In genomic region chr4:10733016-10733415, GRCh38 we compare ENCODE assay signal across 23 cellular contexts. TPM values are rescaled to one million over a fixed set of nuclear protein-coding genes. Genes with fewer than 3 reads are reported as not detected.
A peak's percentile ranks its signal among the peaks of the same experiment; 100 is the strongest.
DNase-seq lines count a peak whose midpoint lies in the region; ATAC-seq, FAIRE-seq and TF ChIP-seq lines count a peak whose summit lies in the region.
"Had no signal": no experiment of that assay in that cellular context is flagged by ENCODE, and none has a peak within 500 bp of the region (broad histone marks: within the 10 kb centered on the region; RNA-seq: fewer than 3 reads in every experiment).

No MANE protein-coding gene starts in this region.

- no peak for TF ChIP-seq POLR2A in GM12892 (IDR thresholded peaks at IDR 0.05; ENCODE audit: low read depth, low read length)

- peaks cover 12% of the 10 kb centered on the region for H3K36me3 Mint-ChIP-seq in activated CD4-positive, alpha-beta T cell treated with anti-CD3 and anti-CD28 coated beads, Interleukin-2, amount 10 ng/mL, durations not matched to agents 24 days and 14 days (ENCODE audit: low read depth)
- peaks cover 24% of the 10 kb centered on the region for H3K36me3 Mint-ChIP-seq in activated T-helper 2 cell treated with anti-CD3 and anti-CD28 coated beads, Interferon-gamma antibody, Interleukin-2, Interleukin-4, amounts not matched to agents 10 μg/mL and 5 μg/mL and 100 μg/mL, durations not matched to agents 14 hours and 24 hours and 36 hours (ENCODE audit: low read depth)
- no peaks in the 10 kb centered on the region for H3K36me3 Mint-ChIP-seq in stimulated activated memory B cell treated with anti-CD40 and anti-IgM and Interleukin-4, amounts not matched to agents 10 μg/mL and 1 μg/mL and 100 μg/mL, for 72 hours

- FAIRE-seq in GM12892 (lab: Jason Lieb, UNC), result peak; percentile 86

- intact Hi-C loops in activated CD4-positive, alpha-beta T cell treated with anti-CD3 and anti-CD28 coated beads, Interleukin-2, amount 10 ng/mL, durations not matched to agents 24 days and 14 days (cut with micrococcal nuclease), result loop anchor here (2.0 to 10.0 kb wide), 8 partner anchors 49 to 739 kb away; partner anchors contain the start of gene HS3ST1
- intact Hi-C loops in activated T-helper 2 cell treated with anti-CD3 and anti-CD28 coated beads, Interferon-gamma antibody, Interleukin-2, Interleukin-4, amounts not matched to agents 10 μg/mL and 5 μg/mL and 100 μg/mL, durations not matched to agents 14 hours and 24 hours and 36 hours (cut with micrococcal nuclease), result loop anchor here (5.0 to 10.0 kb wide), 7 partner anchors 109 to 1128 kb away; partner anchors contain the start of genes HS3ST1, WDR1 and ZNF518B

- no peak for ATAC-seq in stimulated activated memory B cell treated with anti-CD40 and anti-IgM and Interleukin-4, amounts not matched to agents 10 μg/mL and 1 μg/mL and 100 μg/mL, for 72 hours
- ATAC-seq in HG03432 (IDR thresholded peaks at IDR 0.05; ENCODE audit: unreplicated experiment) (no peak), HG03342 (IDR thresholded peaks at IDR 0.05; ENCODE audit: unreplicated experiment) (no peak)
- ATAC-seq: lower lobe of right lung had no signal

- peak overlapping the region; percentile 43 for H3K4me3 Mint-ChIP-seq in activated CD4-positive, alpha-beta T cell treated with anti-CD3 and anti-CD28 coated beads, Interleukin-2, amount 10 ng/mL, durations not matched to agents 24 days and 14 days
- peak overlapping the region; percentile 59 for H3K4me3 Mint-ChIP-seq in activated T-helper 2 cell treated with anti-CD3 and anti-CD28 coated beads, Interferon-gamma antibody, Interleukin-2, Interleukin-4, amounts not matched to agents 10 μg/mL and 5 μg/mL and 100 μg/mL, durations not matched to agents 14 hours and 24 hours and 36 hours (ENCODE audit: low read depth)
- H3K4me3 Mint-ChIP-seq in stimulated activated memory B cell treated with anti-CD40 and anti-IgM and Interleukin-4, amounts not matched to agents 10 μg/mL and 1 μg/mL and 100 μg/mL, for 72 hours, result peak overlapping the region; percentile 25

- H3K27ac Mint-ChIP-seq in activated CD4-positive, alpha-beta T cell treated with anti-CD3 and anti-CD28 coated beads, Interleukin-2, amount 10 ng/mL, durations not matched to agents 24 days and 14 days, result peak overlapping the region; percentile 96
- H3K27ac Mint-ChIP-seq in activated T-helper 2 cell treated with anti-CD3 and anti-CD28 coated beads, Interferon-gamma antibody, Interleukin-2, Interleukin-4, amounts not matched to agents 10 μg/mL and 5 μg/mL and 100 μg/mL, durations not matched to agents 14 hours and 24 hours and 36 hours, result peak overlapping the region; percentile 99
- peak overlapping the region; percentile 88 for H3K27ac Mint-ChIP-seq in stimulated activated memory B cell treated with anti-CD40 and anti-IgM and Interleukin-4, amounts not matched to agents 10 μg/mL and 1 μg/mL and 100 μg/mL, for 72 hours

- no peak for DNase-seq in activated CD4-positive, alpha-beta T cell treated with anti-CD3 and anti-CD28 coated beads, Interleukin-2, amount 10 ng/mL, durations not matched to agents 24 days and 14 days
- DNase-seq in activated CD4-positive, alpha-beta T cell treated with anti-CD3 and anti-CD28 coated beads, Interleukin-2, amount 50 U/mL, for 48 hours, result no peak
- DNase-seq in GM12892 (ENCODE audit: insufficient read length), result no peak
- no peak for DNase-seq in activated T-helper 2 cell treated with anti-CD3 and anti-CD28 coated beads, Interferon-gamma antibody, Interleukin-2, Interleukin-4, amounts not matched to agents 10 μg/mL and 5 μg/mL and 100 μg/mL, durations not matched to agents 14 hours and 24 hours and 36 hours (ENCODE audit: low spot score)
- no peak for DNase-seq in stimulated activated CD4-positive, alpha-beta T cell treated with anti-CD3 and anti-CD28 coated beads, Interleukin-4, amount 100 ng/mL, for 4 hours
- DNase-seq: activated CD4-positive, alpha-beta T cell treated with anti-CD3 and anti-CD28 coated beads for 1 hour; cortex of kidney; GOT3; KG1; lower lobe of right lung; NCI-H1092 treated with DMSO at 0.1 percent for 48 hours; retina; spleen; T1000 had no signal

- peaks cover 62% of the 10 kb centered on the region for H3K4me1 Mint-ChIP-seq in activated CD4-positive, alpha-beta T cell treated with anti-CD3 and anti-CD28 coated beads, Interleukin-2, amount 10 ng/mL, durations not matched to agents 24 days and 14 days
- H3K4me1 Mint-ChIP-seq in activated T-helper 2 cell treated with anti-CD3 and anti-CD28 coated beads, Interferon-gamma antibody, Interleukin-2, Interleukin-4, amounts not matched to agents 10 μg/mL and 5 μg/mL and 100 μg/mL, durations not matched to agents 14 hours and 24 hours and 36 hours (ENCODE audit: low read depth), result peaks cover 77% of the 10 kb centered on the region
- peaks cover 60% of the 10 kb centered on the region for H3K4me1 Mint-ChIP-seq in stimulated activated memory B cell treated with anti-CD40 and anti-IgM and Interleukin-4, amounts not matched to agents 10 μg/mL and 1 μg/mL and 100 μg/mL, for 72 hours

- peaks cover 9% of the 10 kb centered on the region for H3K9me3 Mint-ChIP-seq in activated CD4-positive, alpha-beta T cell treated with anti-CD3 and anti-CD28 coated beads, Interleukin-2, amount 10 ng/mL, durations not matched to agents 24 days and 14 days
- H3K9me3 Mint-ChIP-seq in activated T-helper 2 cell treated with anti-CD3 and anti-CD28 coated beads, Interferon-gamma antibody, Interleukin-2, Interleukin-4, amounts not matched to agents 10 μg/mL and 5 μg/mL and 100 μg/mL, durations not matched to agents 14 hours and 24 hours and 36 hours, result peaks cover 21% of the 10 kb centered on the region
- peaks cover 3% of the 10 kb centered on the region for H3K9me3 Mint-ChIP-seq in stimulated activated memory B cell treated with anti-CD40 and anti-IgM and Interleukin-4, amounts not matched to agents 10 μg/mL and 1 μg/mL and 100 μg/mL, for 72 hours

- no peaks in the 10 kb centered on the region for H3K27me3 Mint-ChIP-seq in activated CD4-positive, alpha-beta T cell treated with anti-CD3 and anti-CD28 coated beads, Interleukin-2, amount 10 ng/mL, durations not matched to agents 24 days and 14 days
- no peaks in the 10 kb centered on the region for H3K27me3 Mint-ChIP-seq in activated T-helper 2 cell treated with anti-CD3 and anti-CD28 coated beads, Interferon-gamma antibody, Interleukin-2, Interleukin-4, amounts not matched to agents 10 μg/mL and 5 μg/mL and 100 μg/mL, durations not matched to agents 14 hours and 24 hours and 36 hours (ENCODE audit: low read depth)
- no peaks in the 10 kb centered on the region for H3K27me3 Mint-ChIP-seq in stimulated activated memory B cell treated with anti-CD40 and anti-IgM and Interleukin-4, amounts not matched to agents 10 μg/mL and 1 μg/mL and 100 μg/mL, for 72 hours

RNA-seq across cellular contexts. Expression of gene CLNK, which starts 48.4 kb away (rescaled TPM):
- total RNA-seq in activated CD4-positive, alpha-beta T cell treated with anti-CD3 and anti-CD28 coated beads, Interleukin-2, amount 10 ng/mL, durations not matched to agents 24 days and 14 days, result 0.79 and 0.80 TPM in 2 replicates
- polyA plus RNA-seq in GM12892 (2012; ENCODE audit: missing spikeins), result 5.8 TPM
- 0.89 and 1.3 TPM in 2 replicates for total RNA-seq in activated T-helper 2 cell treated with anti-CD3 and anti-CD28 coated beads, Interferon-gamma antibody, Interleukin-2, Interleukin-4, amounts not matched to agents 10 μg/mL and 5 μg/mL and 100 μg/mL, durations not matched to agents 14 hours and 24 hours and 36 hours
- total RNA-seq: Daoy, HT-29, omental fat pad, RPMI7951, thoracic aorta had no signal
- polyA plus RNA-seq: AG04450 had no signal
